In the genomic region with DNA sequence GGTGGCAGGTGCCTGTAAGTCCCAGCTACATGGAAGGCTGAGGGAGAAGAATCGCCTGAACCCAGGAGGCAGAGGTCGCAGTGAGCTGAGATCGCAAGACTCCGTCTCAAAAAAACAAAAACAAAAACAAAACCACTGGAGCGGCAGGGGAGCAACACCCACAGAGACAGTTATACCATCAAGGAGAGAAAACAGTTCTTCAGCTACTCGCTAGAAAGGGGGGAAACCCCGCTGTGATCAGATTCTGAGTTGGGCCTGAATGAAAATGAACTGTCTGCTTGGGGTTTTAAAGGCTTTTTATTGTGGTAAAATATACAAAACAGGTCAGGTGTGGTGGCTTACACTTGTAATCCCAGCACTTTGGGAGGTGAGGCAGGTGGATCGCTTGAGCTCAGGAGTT, we compare ENCODE assay signal across 17 cellular contexts. TPM values are rescaled to one million over a fixed set of nuclear protein-coding genes. Genes with fewer than 3 reads are reported as not detected.
DNase-seq lines count a peak whose midpoint lies in the region; ATAC-seq and TF ChIP-seq lines count a peak whose summit lies in the region.
"Had no signal": no experiment of that assay in that cellular context is flagged by ENCODE, and none has a peak within 500 bp of the region (broad histone marks: within the 10 kb centered on the region; RNA-seq: fewer than 3 reads in every experiment).

No MANE protein-coding gene starts in this region.

- H3K4me3 ChIP-seq in GM12865 (ENCODE audit: low read depth, low read length) = no peak overlapping the region
- H3K4me3 ChIP-seq: esophagus muscularis mucosa, lower lobe of right lung, prostate gland, smooth muscle cell, uterus had no signal

- peak; percentile 39 for DNase-seq in activated CD4-positive, alpha-beta T cell treated with anti-CD3 and anti-CD28 coated beads for 48 hours
- no peak for DNase-seq in activated CD4-positive, alpha-beta T cell treated with anti-CD3 and anti-CD28 coated beads, Interleukin-2, amount 50 U/mL, for 4 hours
- peak; percentile 34 for DNase-seq in GM12865 (ENCODE audit: low read depth)
- peak; percentile 54 for DNase-seq in activated CD4-positive, alpha-beta memory T cell treated with anti-CD3 and anti-CD28 coated beads for 36 hours
- no peak for DNase-seq in immature natural killer cell
- DNase-seq in NCI-H2107 (lab: John Stamatoyannopoulos, UW) = no peak
- no peak for DNase-seq in SKM-1 (lab: John Stamatoyannopoulos, UW; ENCODE audit: unreplicated experiment)
- DNase-seq: activated effector memory CD4-positive, alpha-beta T cell treated with anti-CD3 and anti-CD28 coated beads, Interleukin-2, amount 50 U/mL, for 16 hours; Kasumi-1; lower lobe of right lung; NCI-H1436; uterus had no signal

- no peaks in the 10 kb centered on the region for H3K27me3 Mint-ChIP-seq in activated CD4-positive, alpha-beta memory T cell treated with anti-CD3 and anti-CD28 coated beads for 36 hours
- peaks cover 6 to 23% (median 8%) of the 10 kb centered on the region in 3 donors for H3K27me3 Mint-ChIP-seq in immature natural killer cell (ENCODE audit: low read depth in 3 of 3)
- H3K27me3 Mint-ChIP-seq: brain had no signal

- intact Hi-C loops in activated CD4-positive, alpha-beta memory T cell treated with anti-CD3 and anti-CD28 coated beads for 36 hours (cut with micrococcal nuclease) = no loop called here

- POLR2A ChIA-PET in activated CD4-positive, alpha-beta memory T cell treated with anti-CD3 and anti-CD28 coated beads for 36 hours (lab: Charles Lee) = no interaction called here

- H3K36me3 Mint-ChIP-seq in activated CD4-positive, alpha-beta memory T cell treated with anti-CD3 and anti-CD28 coated beads for 36 hours = peaks cover 11% of the 10 kb centered on the region
- peaks cover 0 to 8% (median 6%) of the 10 kb centered on the region in 3 donors for H3K36me3 Mint-ChIP-seq in immature natural killer cell

- no peak overlapping the region for H3K4me3 Mint-ChIP-seq in activated CD4-positive, alpha-beta memory T cell treated with anti-CD3 and anti-CD28 coated beads for 36 hours
- peak overlapping the region in 1 of 5 donors; percentile 4 for H3K4me3 Mint-ChIP-seq in immature natural killer cell
- H3K4me3 Mint-ChIP-seq: brain had no signal

- peak overlapping the region; percentile 60 for H3K27ac Mint-ChIP-seq in activated CD4-positive, alpha-beta memory T cell treated with anti-CD3 and anti-CD28 coated beads for 36 hours
- H3K27ac Mint-ChIP-seq in immature natural killer cell = peak overlapping the region in 5 of 6 donors; percentile 29 to 92 (median 52)
- H3K27ac Mint-ChIP-seq: brain had no signal

- H3K4me1 Mint-ChIP-seq in activated CD4-positive, alpha-beta memory T cell treated with anti-CD3 and anti-CD28 coated beads for 36 hours (ENCODE audit: low read depth) = peaks cover 33% of the 10 kb centered on the region
- H3K4me1 Mint-ChIP-seq in immature natural killer cell = peaks cover 25 to 41% of the 10 kb centered on the region in 2 donors

- TF ChIP-seq CTCF in GM12865 (IDR thresholded peaks at IDR 0.05; ENCODE audit: insufficient read depth, low read depth, low read length, missing control alignments) = no peak

- H3K9me3 Mint-ChIP-seq in activated CD4-positive, alpha-beta memory T cell treated with anti-CD3 and anti-CD28 coated beads for 36 hours = no peaks in the 10 kb centered on the region
- H3K9me3 Mint-ChIP-seq in immature natural killer cell = peaks cover 0 to 2% (median 0%) of the 10 kb centered on the region in 6 donors

- no peak for ATAC-seq in GM21528 (IDR thresholded peaks at IDR 0.05; ENCODE audit: low FRiP score, unreplicated experiment)
- ATAC-seq: lower lobe of right lung had no signal

- CTCF ChIA-PET in activated CD4-positive, alpha-beta memory T cell treated with anti-CD3 and anti-CD28 coated beads for 36 hours (lab: Charles Lee) = interaction anchor here (0.6 to 2.0 kb wide), 3 partner anchors 15 to 31 kb away, joined by 3 to 6 read pairs (median 3); no protein-coding TSS in a partner anchor

RNA-seq across cellular contexts. Expression of a gene that starts 16.8 kb away (rescaled TPM):
- total RNA-seq in activated CD4-positive, alpha-beta memory T cell treated with anti-CD3 and anti-CD28 coated beads for 36 hours = 100 to 1,000 TPM in 1 of 2 experiments, 10 to 100 TPM in 1; 99.6 to 106 TPM
- polyA plus RNA-seq in immature natural killer cell = 10 to 100 TPM; 39.0 to 81.9 (median 46.6) TPM

Comparison
In these comparisons a context has a peak if more than half of its experiments do, and no peak if none do; other contexts are left out.
1. DNase-seq: peak in activated CD4-positive, alpha-beta T cell treated with anti-CD3 and anti-CD28 coated beads for 48 hours (single experiment), GM12865 (single experiment) and activated CD4-positive, alpha-beta memory T cell treated with anti-CD3 and anti-CD28 coated beads for 36 hours (single experiment); none in activated CD4-positive, alpha-beta T cell treated with anti-CD3 and anti-CD28 coated beads, Interleukin-2, amount 50 U/mL, for 4 hours (0 of 2), immature natural killer cell (0 of 3), NCI-H2107 (single experiment) and SKM-1 (single experiment).